In the genomic region with DNA sequence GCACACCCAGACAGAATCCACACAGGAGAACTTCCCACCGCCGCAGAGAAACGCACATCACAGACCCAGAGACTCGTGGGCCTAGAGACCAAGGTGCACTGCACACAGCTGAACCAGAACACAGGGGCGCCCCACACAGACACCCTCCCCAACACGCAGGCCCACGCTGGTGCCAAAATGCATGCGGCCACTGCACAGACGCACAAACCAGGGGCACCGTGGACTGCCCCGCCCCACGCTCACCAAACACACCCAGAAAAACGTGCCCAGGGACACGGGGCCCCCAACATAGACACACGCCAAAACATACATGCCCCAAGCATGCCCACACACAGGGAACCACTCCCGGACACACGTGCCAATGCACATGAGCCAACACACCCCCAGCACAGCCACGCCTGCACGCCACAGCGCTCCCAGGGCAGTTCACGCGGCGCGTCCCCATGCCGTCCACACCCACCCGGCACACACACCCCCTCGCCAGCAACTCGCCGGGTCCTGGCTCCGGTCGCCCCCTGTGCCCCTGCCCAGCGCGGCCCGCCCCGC, we compare ENCODE assay signal across 8 cellular contexts. TPM values are rescaled to one million over a fixed set of nuclear protein-coding genes. Genes with fewer than 3 reads are reported as not detected.
DNase-seq lines count a peak whose midpoint lies in the region; ATAC-seq, FAIRE-seq and TF ChIP-seq lines count a peak whose summit lies in the region.

No MANE protein-coding gene starts in this region.

- peaks cover 96% of the 10 kb centered on the region for H3K27me3 ChIP-seq in suprapubic skin

- H3K27ac Mint-ChIP-seq in activated naive CD4-positive, alpha-beta T cell treated with anti-CD3 and anti-CD28 coated beads, Interleukin-2, amount 10 ng/mL, durations not matched to agents 7 days and 5 days, result no peak overlapping the region
- no peak overlapping the region for H3K27ac Mint-ChIP-seq in activated naive CD8-positive, alpha-beta T cell treated with anti-CD3 and anti-CD28 coated beads for 36 hours

- TF ChIP-seq CTCF in kidney (IDR thresholded peaks at IDR 0.05; ENCODE audit: borderline replicate concordance, extremely low read depth, insufficient read depth) (no peak), suprapubic skin (IDR thresholded peaks at IDR 0.05) (no peak)

- FAIRE-seq in kidney (lab: Jason Lieb, UNC), result no peak

- H3K4me1 ChIP-seq in kidney (ENCODE audit: control insufficient read depth in 1 of 2, insufficient read depth in 1 of 2, low read depth in 1 of 2, low read length in 2 of 2), result no peaks in the 10 kb centered on the region
- H3K4me1 ChIP-seq in suprapubic skin, result peaks cover 24% of the 10 kb centered on the region

- H3K36me3 ChIP-seq in kidney (ENCODE audit: control insufficient read depth in 1 of 2, insufficient read depth in 2 of 2, low read length in 2 of 2) (no peaks in the 10 kb centered on the region), suprapubic skin (no peaks in the 10 kb centered on the region)

- H3K9me3 ChIP-seq in kidney (ENCODE audit: control insufficient read depth in 1 of 2, low read length in 2 of 2) (no peaks in the 10 kb centered on the region), suprapubic skin (no peaks in the 10 kb centered on the region)

- peaks cover 28% of the 10 kb centered on the region for H3K4me1 Mint-ChIP-seq in activated naive CD4-positive, alpha-beta T cell treated with anti-CD3 and anti-CD28 coated beads, Interleukin-2, amount 10 ng/mL, durations not matched to agents 7 days and 5 days
- peaks cover 24% of the 10 kb centered on the region for H3K4me1 Mint-ChIP-seq in activated naive CD8-positive, alpha-beta T cell treated with anti-CD3 and anti-CD28 coated beads for 36 hours

- no peak for DNase-seq in activated naive CD4-positive, alpha-beta T cell treated with anti-CD3 and anti-CD28 coated beads, Interleukin-2, amount 10 ng/mL, durations not matched to agents 7 days and 5 days
- DNase-seq in activated naive CD4-positive, alpha-beta T cell (lab: John Stamatoyannopoulos, UW), result no peak
- DNase-seq in activated naive CD8-positive, alpha-beta T cell treated with anti-CD3 and anti-CD28 coated beads for 36 hours, result no peak
- DNase-seq in kidney (peak; percentile 73), suprapubic skin (ENCODE audit: low spot score in 2 of 2) (no peak), medulla oblongata (ENCODE audit: extremely low spot score) (no peak)

- TF ChIP-seq EP300 in suprapubic skin (IDR thresholded peaks at IDR 0.05), result no peak

- peak overlapping the region; percentile 35 for H3K4me3 Mint-ChIP-seq in activated naive CD4-positive, alpha-beta T cell treated with anti-CD3 and anti-CD28 coated beads, Interleukin-2, amount 10 ng/mL, durations not matched to agents 7 days and 5 days
- peak overlapping the region; percentile 52 for H3K4me3 Mint-ChIP-seq in activated naive CD8-positive, alpha-beta T cell treated with anti-CD3 and anti-CD28 coated beads for 36 hours

- peaks cover 97% of the 10 kb centered on the region for H3K27me3 Mint-ChIP-seq in activated naive CD4-positive, alpha-beta T cell treated with anti-CD3 and anti-CD28 coated beads, Interleukin-2, amount 10 ng/mL, durations not matched to agents 7 days and 5 days
- peaks cover 73% of the 10 kb centered on the region for H3K27me3 Mint-ChIP-seq in activated naive CD8-positive, alpha-beta T cell treated with anti-CD3 and anti-CD28 coated beads for 36 hours

- TF ChIP-seq POLR2A in suprapubic skin (IDR thresholded peaks at IDR 0.05), result no peak

- no peak overlapping the region for H3K4me3 ChIP-seq in kidney (ENCODE audit: low read length in 2 of 2)
- peak overlapping the region; percentile 40 for H3K4me3 ChIP-seq in suprapubic skin

- intact Hi-C loops in kidney (cut with DNase I), result no loop called here

- no CpG with 5 or more reads among the region's 35 CpGs for WGBS in suprapubic skin

- H3K36me3 Mint-ChIP-seq in activated naive CD4-positive, alpha-beta T cell treated with anti-CD3 and anti-CD28 coated beads, Interleukin-2, amount 10 ng/mL, durations not matched to agents 7 days and 5 days, result no peaks in the 10 kb centered on the region
- no peaks in the 10 kb centered on the region for H3K36me3 Mint-ChIP-seq in activated naive CD8-positive, alpha-beta T cell treated with anti-CD3 and anti-CD28 coated beads for 36 hours

- ATAC-seq in GM18873 (IDR thresholded peaks at IDR 0.05; ENCODE audit: low FRiP score, unreplicated experiment) (no peak), GM19324 (IDR thresholded peaks at IDR 0.05; ENCODE audit: low FRiP score, unreplicated experiment) (no peak)

- no peak overlapping the region for H3K27ac ChIP-seq in kidney (ENCODE audit: low read depth in 2 of 2, low read length in 2 of 2)
- H3K27ac ChIP-seq in suprapubic skin, result no peak overlapping the region

- no peak overlapping the region for H3K9ac ChIP-seq in kidney (ENCODE audit: low read length in 2 of 2)

- CTCF ChIA-PET in activated naive CD4-positive, alpha-beta T cell treated with anti-CD3 and anti-CD28 coated beads, Interleukin-2, amount 10 ng/mL, durations not matched to agents 7 days and 5 days (lab: Charles Lee), result no interaction called here

- H3K9me3 Mint-ChIP-seq in activated naive CD4-positive, alpha-beta T cell treated with anti-CD3 and anti-CD28 coated beads, Interleukin-2, amount 10 ng/mL, durations not matched to agents 7 days and 5 days, result no peaks in the 10 kb centered on the region
- no peaks in the 10 kb centered on the region for H3K9me3 Mint-ChIP-seq in activated naive CD8-positive, alpha-beta T cell treated with anti-CD3 and anti-CD28 coated beads for 36 hours

RNA-seq across cellular contexts. Expression of a gene that starts 7.8 kb away (rescaled TPM):
- under 1 TPM; 0.06 to 0.20 TPM for total RNA-seq in activated naive CD8-positive, alpha-beta T cell treated with anti-CD3 and anti-CD28 coated beads for 36 hours
- total RNA-seq in kidney (4.6 TPM), suprapubic skin (under 1 TPM; 0.10 to 0.59 (median 0.31) TPM)
- 0.19 TPM for polyA plus RNA-seq in kidney (ENCODE audit: insufficient read depth, low read depth, low replicate concordance)
